9 cellular contexts compared by ENCODE assay signal in genomic region chr19:41127801-41128300, GRCh38. TPM values are rescaled to one million over a fixed set of nuclear protein-coding genes. Genes with fewer than 3 reads are reported as not detected.
DNase-seq lines count a peak whose midpoint lies in the region; ATAC-seq and TF ChIP-seq lines count a peak whose summit lies in the region.
"Not testable (repeated sequence)": the region's sequence is repeated elsewhere in the genome, so short reads cannot be mapped to it uniquely, and the experiment has no call there.
"Had no signal": no experiment of that assay in that cellular context is flagged by ENCODE, and none has a peak within 500 bp of the region (broad histone marks: within the 10 kb centered on the region; RNA-seq: fewer than 3 reads in every experiment).

No MANE protein-coding gene starts in this region.

- peaks cover 10% of the 10 kb centered on the region for H3K4me1 ChIP-seq in CD4-positive, CD25-positive, alpha-beta regulatory T cell (ENCODE audit: control insufficient read depth, insufficient read depth, low read length, poor library complexity, severe bottlenecking)
- H3K4me1 ChIP-seq in heart left ventricle = peaks cover 0 to 12% (median 2%) of the 10 kb centered on the region in 12 donors

- in situ Hi-C loops in astrocyte of the cerebellum (cut with HindIII; ENCODE audit: low sequenced_read_pairs) = not testable (repeated sequence)

- not testable (repeated sequence) for H3K9me3 ChIP-seq in CD4-positive, CD25-positive, alpha-beta regulatory T cell (ENCODE audit: control insufficient read depth in 2 of 2, low read length in 2 of 2); heart left ventricle

- H3K27me3 ChIP-seq in CD4-positive, CD25-positive, alpha-beta regulatory T cell (ENCODE audit: control insufficient read depth, insufficient read depth, low read length); heart left ventricle: not testable (repeated sequence)

- 0 to 37% (median 1%) methylated on average over 2 to 29 of the region's 29 CpGs for WGBS in heart left ventricle, 4 donors

- H3K36me3 Mint-ChIP-seq in CD4-positive, CD25-positive, alpha-beta regulatory T cell; activated CD4-positive, alpha-beta T cell treated with anti-CD3 and anti-CD28 coated beads, Interleukin-2, amount 10 ng/mL, durations not matched to agents 24 days and 14 days (ENCODE audit: low read depth): not testable (repeated sequence)

- H3K4me3 ChIP-seq in CD4-positive, CD25-positive, alpha-beta regulatory T cell (ENCODE audit: low read depth, low read length); astrocyte of the cerebellum (ENCODE audit: low read depth, low read length): not testable (repeated sequence)
- H3K4me3 ChIP-seq in heart left ventricle = peak overlapping the region in 7 of 12 donors; percentile 13 to 34 (median 21)

- peak overlapping the region; percentile 60 to 84 (median 78) for H3K4me3 Mint-ChIP-seq in CD4-positive, CD25-positive, alpha-beta regulatory T cell
- H3K4me3 Mint-ChIP-seq in activated CD4-positive, alpha-beta T cell treated with anti-CD3 and anti-CD28 coated beads, Interleukin-2, amount 10 ng/mL, durations not matched to agents 24 days and 14 days = peak overlapping the region; percentile 68

- peak; percentile 12 for TF ChIP-seq CTCF in astrocyte of the cerebellum (IDR thresholded peaks at IDR 0.05; ENCODE audit: low read depth, low read length, missing control alignments)
- TF ChIP-seq CTCF in heart left ventricle (IDR thresholded peaks at IDR 0.05) = peak in 7 of 12 donors; percentile 10 to 36 (median 26)

- peak; percentile 49 to 70 (median 52) for DNase-seq in CD4-positive, CD25-positive, alpha-beta regulatory T cell
- DNase-seq in HK-2 (ENCODE audit: unreplicated experiment) (peak; percentile 80), NOMO-1 (lab: John Stamatoyannopoulos, UW; ENCODE audit: unreplicated experiment in 2 of 2) (peak; percentile 28 to 40), heart left ventricle (peak; percentile 71 to 90 (median 81)), nucleus accumbens (lab: John Stamatoyannopoulos, UW) (peak in 43 of 56 donors; percentile 1 to 63 (median 19))
- DNase-seq in activated CD4-positive, alpha-beta T cell treated with anti-CD3 and anti-CD28 coated beads, Interleukin-2, amount 10 ng/mL, durations not matched to agents 24 days and 14 days = peak; percentile 87
- DNase-seq in astrocyte of the cerebellum (ENCODE audit: low read depth) = not testable (repeated sequence)
- DNase-seq in stimulated activated CD8-positive, alpha-beta memory T cell treated with anti-CD3 and anti-CD28 coated beads, Interleukin-15, amount 100 ng/mL, for 48 hours (ENCODE audit: low read depth in 2 of 2) = peak; percentile 48 to 67

- H3K27ac Mint-ChIP-seq in CD4-positive, CD25-positive, alpha-beta regulatory T cell = peak overlapping the region; percentile 56 to 86 (median 73)
- H3K27ac Mint-ChIP-seq in activated CD4-positive, alpha-beta T cell treated with anti-CD3 and anti-CD28 coated beads, Interleukin-2, amount 10 ng/mL, durations not matched to agents 24 days and 14 days = not testable (repeated sequence)

- not testable (repeated sequence) for H3K27ac ChIP-seq in CD4-positive, CD25-positive, alpha-beta regulatory T cell (ENCODE audit: insufficient read depth, low read length, poor library complexity, severe bottlenecking); heart left ventricle

- H3K4me1 Mint-ChIP-seq in CD4-positive, CD25-positive, alpha-beta regulatory T cell = peaks cover 5 to 22% (median 14%) of the 10 kb centered on the region in 4 donors
- H3K4me1 Mint-ChIP-seq in activated CD4-positive, alpha-beta T cell treated with anti-CD3 and anti-CD28 coated beads, Interleukin-2, amount 10 ng/mL, durations not matched to agents 24 days and 14 days = peaks cover 19% of the 10 kb centered on the region

- intact Hi-C loops in activated CD4-positive, alpha-beta T cell treated with anti-CD3 and anti-CD28 coated beads, Interleukin-2, amount 10 ng/mL, durations not matched to agents 24 days and 14 days (cut with micrococcal nuclease) = loop anchor here (2.0 kb wide), 1 partner anchor 181 kb away; no protein-coding TSS in a partner anchor
- intact Hi-C loops in heart left ventricle (cut with DNase I) = loop anchor here in 3 of 10 donors (5.0 kb wide), 3 partner anchors 134 to 466 kb away; partner anchors contain the start of gene HNRNPUL1 (in 2 of the 3)

- H3K36me3 ChIP-seq in CD4-positive, CD25-positive, alpha-beta regulatory T cell (ENCODE audit: control insufficient read depth, insufficient read depth, low read length); heart left ventricle: not testable (repeated sequence)

- peaks cover 32% of the 10 kb centered on the region for H3K27me3 Mint-ChIP-seq in CD4-positive, CD25-positive, alpha-beta regulatory T cell
- H3K27me3 Mint-ChIP-seq in activated CD4-positive, alpha-beta T cell treated with anti-CD3 and anti-CD28 coated beads, Interleukin-2, amount 10 ng/mL, durations not matched to agents 24 days and 14 days = peaks cover 28% of the 10 kb centered on the region

- not testable (repeated sequence) for H3K9me3 Mint-ChIP-seq in CD4-positive, CD25-positive, alpha-beta regulatory T cell; activated CD4-positive, alpha-beta T cell treated with anti-CD3 and anti-CD28 coated beads, Interleukin-2, amount 10 ng/mL, durations not matched to agents 24 days and 14 days

- ATAC-seq in CD4-positive, CD25-positive, alpha-beta regulatory T cell (ENCODE audit: low read depth in 2 of 2) = peak; percentile 83 to 96
- peak; percentile 83 to 93 (median 91) for ATAC-seq in heart left ventricle

- not testable (repeated sequence) for TF ChIP-seq POLR2A in heart left ventricle (IDR thresholded peaks at IDR 0.05)

RNA-seq across cellular contexts. Expression of gene CYP2F1, which starts 13.6 kb away (rescaled TPM):
- total RNA-seq in CD4-positive, CD25-positive, alpha-beta regulatory T cell = 0.25 TPM
- polyA plus RNA-seq in CD4-positive, CD25-positive, alpha-beta regulatory T cell = not detected
- not detected in 2 replicates for total RNA-seq in activated CD4-positive, alpha-beta T cell treated with anti-CD3 and anti-CD28 coated beads, Interleukin-2, amount 10 ng/mL, durations not matched to agents 24 days and 14 days
- not detected for total RNA-seq in heart left ventricle
- not detected for polyA plus RNA-seq in heart left ventricle

RNA-seq across cellular contexts. Expression of gene CYP2A13, which starts 39.6 kb away (rescaled TPM):
- not detected for total RNA-seq in CD4-positive, CD25-positive, alpha-beta regulatory T cell
- not detected for polyA plus RNA-seq in CD4-positive, CD25-positive, alpha-beta regulatory T cell
- total RNA-seq in activated CD4-positive, alpha-beta T cell treated with anti-CD3 and anti-CD28 coated beads, Interleukin-2, amount 10 ng/mL, durations not matched to agents 24 days and 14 days = not detected in 2 replicates
- total RNA-seq in heart left ventricle = not detected
- polyA plus RNA-seq in heart left ventricle = not detected
- total RNA-seq: prostate gland had no signal
